Comparison of ENCODE assay signal across 17 cellular contexts in genomic region chr1:29505537-29506220, GRCh38.
A peak's percentile ranks its signal among the peaks of the same experiment; 100 is the strongest.
DNase-seq lines count a peak whose midpoint lies in the region; TF ChIP-seq lines count a peak whose summit lies in the region.
"Had no signal": no experiment of that assay in that cellular context is flagged by ENCODE, and none has a peak within 500 bp of the region (broad histone marks: within the 10 kb centered on the region; RNA-seq: fewer than 3 reads in every experiment).

No MANE protein-coding gene starts in this region.

- H3K27me3 ChIP-seq in stomach: peaks cover 0 to 21% (median 4%) of the 10 kb centered on the region in 3 donors
- H3K27me3 ChIP-seq in esophagus squamous epithelium: peaks cover 0 to 45% (median 0%) of the 10 kb centered on the region in 4 donors
- no peaks in the 10 kb centered on the region for H3K27me3 ChIP-seq in osteoblast (ENCODE audit: insufficient read depth, low read length)

- DNase-seq in NCI-H82 (lab: John Stamatoyannopoulos, UW) (peak; percentile 42), NCI-H82 treated with DMSO at 0.1 percent for 48 hours (lab: John Stamatoyannopoulos, UW; ENCODE audit: unreplicated experiment) (no peak), NCI-H524 treated with DMSO at 0.1 percent for 48 hours (lab: John Stamatoyannopoulos, UW) (peak; percentile 41), islet precursor cell (peak; percentile 24), stomach (peak; percentile 15), pons (ENCODE audit: low spot score) (no peak), esophagus squamous epithelium (lab: John Stamatoyannopoulos, UW) (no peak), osteoblast (ENCODE audit: insufficient read length, low spot score, missing footprints) (no peak)
- DNase-seq: activated CD4-positive, alpha-beta T cell treated with anti-CD3 and anti-CD28 coated beads, Interleukin-2, amount 10 ng/mL, durations not matched to agents 7 days and 5 days; GDM1; HFFc6; lower lobe of right lung; NCI-H446 treated with DMSO at 0.1 percent for 48 hours; stimulated activated CD4-positive, alpha-beta T cell treated with anti-CD3 and anti-CD28 coated beads, Interleukin-1b, Interleukin-23, amount 100 ng/mL, for 48 hours; T-helper 9 cell; upper lobe of right lung had no signal

- H3K4me3 ChIP-seq in stomach (no peak overlapping the region), esophagus squamous epithelium (no peak overlapping the region), osteoblast (ENCODE audit: insufficient read depth, low read length) (no peak overlapping the region)
- H3K4me3 ChIP-seq: lower lobe of right lung, skin epidermis, upper lobe of right lung had no signal

- TF ChIP-seq POLR2A in stomach (IDR thresholded peaks at IDR 0.05) (no peak), esophagus squamous epithelium (IDR thresholded peaks at IDR 0.05) (no peak)

- H2AFZ ChIP-seq in osteoblast (ENCODE audit: low read length): no peak overlapping the region

- TF ChIP-seq CTCF in stomach (IDR thresholded peaks at IDR 0.05): no peak
- no peak for TF ChIP-seq CTCF in esophagus squamous epithelium (IDR thresholded peaks at IDR 0.05)
- TF ChIP-seq CTCF in osteoblast (IDR thresholded peaks at IDR 0.05; ENCODE audit: extremely low read depth, low read depth, low read length): no peak

- no peaks in the 10 kb centered on the region for H3K79me2 ChIP-seq in osteoblast (ENCODE audit: insufficient read depth, low read length)

- TF ChIP-seq EP300 in stomach (IDR thresholded peaks at IDR 0.05): no peak

- no peak overlapping the region for H3K4me2 ChIP-seq in osteoblast (ENCODE audit: insufficient read depth, low read length)

- intact Hi-C loops in stomach (cut with DNase I; ENCODE audit: low total_unique reads) (no loop called here), esophagus squamous epithelium (cut with DNase I) (no loop called here)

- H3K36me3 ChIP-seq in stomach (no peaks in the 10 kb centered on the region), esophagus squamous epithelium (no peaks in the 10 kb centered on the region), osteoblast (ENCODE audit: insufficient read depth, low read length) (no peaks in the 10 kb centered on the region)
- H3K36me3 ChIP-seq: lower lobe of right lung, upper lobe of right lung had no signal

- peaks cover 0 to 11% (median 4%) of the 10 kb centered on the region in 4 donors for H3K4me1 ChIP-seq in stomach
- peaks cover 0 to 15% (median 0%) of the 10 kb centered on the region in 3 donors for H3K4me1 ChIP-seq in esophagus squamous epithelium
- H3K4me1 ChIP-seq in osteoblast (ENCODE audit: insufficient read depth, low read length): no peaks in the 10 kb centered on the region
- H3K4me1 ChIP-seq: lower lobe of right lung, upper lobe of right lung had no signal

- 67 to 81% (median 77%) methylated on average over 10 of the region's 10 CpGs for WGBS in stomach, 5 donors
- 65 to 82% methylated on average over 8 to 9 of the region's 10 CpGs for WGBS in esophagus squamous epithelium, 2 donors

- H3K9me3 ChIP-seq in stomach: no peaks in the 10 kb centered on the region
- H3K9me3 ChIP-seq in esophagus squamous epithelium: no peaks in the 10 kb centered on the region
- H3K9me3 ChIP-seq in osteoblast (ENCODE audit: low read depth, low read length): no peaks in the 10 kb centered on the region
- H3K9me3 ChIP-seq: lower lobe of right lung, upper lobe of right lung had no signal

- H4K20me1 ChIP-seq in osteoblast (ENCODE audit: insufficient read depth, low read length): no peaks in the 10 kb centered on the region

- H3K27ac ChIP-seq in stomach (no peak overlapping the region), esophagus squamous epithelium (no peak overlapping the region), osteoblast (ENCODE audit: low read depth, low read length) (no peak overlapping the region)
- H3K27ac ChIP-seq: lower lobe of right lung, skin epidermis, upper lobe of right lung had no signal

Comparison
In these comparisons a context has a peak if more than half of its experiments do, and no peak if none do; other contexts are left out.
1. DNase-seq: peak in NCI-H82 (single experiment), NCI-H524 treated with DMSO at 0.1 percent for 48 hours (single experiment), islet precursor cell (single experiment) and stomach (single experiment); none in NCI-H82 treated with DMSO at 0.1 percent for 48 hours (single experiment), pons (single experiment), esophagus squamous epithelium (single experiment) and osteoblast (single experiment).